Comparison of ENCODE assay signal across 8 cellular contexts in the genomic region with DNA sequence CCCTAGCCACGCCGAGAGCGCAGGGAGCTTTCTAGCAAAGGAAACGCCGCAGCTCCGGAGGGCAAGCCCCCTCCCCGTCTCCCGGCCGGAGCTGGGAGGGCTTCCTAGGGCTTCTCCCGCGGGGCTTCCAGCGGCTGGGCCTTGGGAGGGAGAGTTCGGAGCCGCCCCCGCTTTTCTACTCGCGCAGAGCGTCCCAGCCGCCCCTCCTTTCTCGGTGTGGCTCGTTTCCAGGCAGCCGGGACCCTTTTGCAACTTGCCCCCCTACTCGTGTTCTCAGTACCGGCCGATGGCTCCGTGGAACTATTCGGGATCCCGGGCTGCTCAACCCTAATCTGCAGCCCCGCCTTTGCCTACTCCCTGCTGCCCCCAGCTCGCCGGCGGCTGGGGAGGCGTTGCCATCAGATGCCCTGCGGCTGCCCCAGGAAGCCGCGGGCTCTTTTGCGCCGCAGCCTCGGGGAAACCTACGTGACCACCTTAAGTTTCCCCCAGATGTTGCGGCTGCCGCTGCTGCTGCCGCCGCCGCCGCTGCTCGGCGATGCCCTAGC. TPM values are rescaled to one million over a fixed set of nuclear protein-coding genes. Genes with fewer than 3 reads are reported as not detected.
A peak's percentile ranks its signal among the peaks of the same experiment; 100 is the strongest.
DNase-seq lines count a peak whose midpoint lies in the region; ATAC-seq, FAIRE-seq and TF ChIP-seq lines count a peak whose summit lies in the region.

No MANE protein-coding gene starts in this region.

- H3K27ac Mint-ChIP-seq in activated CD4-positive, alpha-beta T cell treated with anti-CD3 and anti-CD28 coated beads for 36 hours = peak overlapping the region; percentile 94

- peaks cover 23% of the 10 kb centered on the region for H3K36me3 Mint-ChIP-seq in activated CD4-positive, alpha-beta T cell treated with anti-CD3 and anti-CD28 coated beads for 36 hours (ENCODE audit: low read depth)

- POLR2A ChIA-PET in activated CD4-positive, alpha-beta T cell treated with anti-CD3 and anti-CD28 coated beads for 36 hours (lab: Charles Lee) = interaction anchor here (0.6 to 2.9 kb wide), 7 partner anchors 9 to 1110 kb away, joined by 3 to 35 read pairs (median 5); a partner anchor contains a TSS
- POLR2A ChIA-PET in HEK293T (lab: Yijun Ruan, JAX) = interaction anchor here (0.8 to 3.0 kb wide), 6 partner anchors 9 to 255 kb away, joined by 3 to 13 read pairs (median 4); no protein-coding TSS in a partner anchor
- POLR2A ChIA-PET in endothelial cell of umbilical vein (lab: Charles Lee) = interaction anchor here (0.6 to 4.5 kb wide), 4 partner anchors 9 to 698 kb away, joined by 3 to 20 read pairs (median 4); no protein-coding TSS in a partner anchor

- H3K79me2 ChIP-seq in endothelial cell of umbilical vein (ENCODE audit: control insufficient read depth, insufficient read depth, low read length) = no peaks in the 10 kb centered on the region

- intact Hi-C loops in activated CD4-positive, alpha-beta T cell treated with anti-CD3 and anti-CD28 coated beads for 36 hours (cut with DNase I, micrococcal nuclease) = loop anchor here (1.0 to 10.0 kb wide), 10 partner anchors 8 to 1563 kb away; a partner anchor contains a TSS
- intact Hi-C loops in endothelial cell of umbilical vein (cut with micrococcal nuclease) = loop anchor here (1.0 to 10.0 kb wide), 5 partner anchors 8 to 957 kb away; no protein-coding TSS in a partner anchor

- TF ChIP-seq CTCF in endothelial cell of umbilical vein (IDR thresholded peaks at IDR 0.05; ENCODE audit: extremely low read depth in 1 of 2, insufficient read depth in 1 of 2, low read depth in 1 of 2, low read length in 2 of 2) = no peak

- no peaks in the 10 kb centered on the region for H4K20me1 ChIP-seq in endothelial cell of umbilical vein (replicated peaks; ENCODE audit: control insufficient read depth, extremely low read depth, insufficient read depth, low read length)

- FAIRE-seq in endothelial cell of umbilical vein (lab: Jason Lieb, UNC) = no peak

- H3K36me3 ChIP-seq in endothelial cell of umbilical vein (ENCODE audit: control insufficient read depth in 2 of 2, extremely low read depth in 1 of 2, insufficient read depth in 2 of 2, low read length in 2 of 2) = no peaks in the 10 kb centered on the region

- peaks cover 50% of the 10 kb centered on the region for H3K4me1 Mint-ChIP-seq in activated CD4-positive, alpha-beta T cell treated with anti-CD3 and anti-CD28 coated beads for 36 hours

- CTCF ChIA-PET in activated CD4-positive, alpha-beta T cell treated with anti-CD3 and anti-CD28 coated beads for 36 hours (lab: Charles Lee) = interaction anchor here (0.7 to 3.3 kb wide), 13 partner anchors 7 to 1143 kb away, joined by 3 to 34 read pairs (median 5); no protein-coding TSS in a partner anchor
- CTCF ChIA-PET in HEK293T (lab: Yijun Ruan, JAX) = interaction anchor here (1.0 to 1.6 kb wide), 2 partner anchors 33 to 253 kb away, joined by 3 to 4 read pairs; no protein-coding TSS in a partner anchor
- CTCF ChIA-PET in endothelial cell of umbilical vein (lab: Charles Lee) = interaction anchor here (0.7 to 4.2 kb wide), 24 partner anchors 9 to 1807 kb away, joined by 3 to 93 read pairs (median 4); no protein-coding TSS in a partner anchor

- H3K9me3 ChIP-seq in endothelial cell of umbilical vein (replicated peaks; ENCODE audit: control insufficient read depth, insufficient read depth, low read length) = no peaks in the 10 kb centered on the region

- H3K9ac ChIP-seq in endothelial cell of umbilical vein (replicated peaks; ENCODE audit: extremely low read depth, insufficient read depth, low read length) = peak overlapping the region; percentile 96

- H3K4me3 ChIP-seq in endothelial cell of umbilical vein (replicated peaks in 1 of 3; ENCODE audit: insufficient read depth in 1 of 3, low read depth in 1 of 3, low read length in 3 of 3) = peak overlapping the region; percentile 58 to 75 (median 72)

- H3K4me3 Mint-ChIP-seq in activated CD4-positive, alpha-beta T cell treated with anti-CD3 and anti-CD28 coated beads for 36 hours = peak overlapping the region; percentile 85

- dilution Hi-C loops in endothelial cell of umbilical vein (cut with MboI; ENCODE audit: extremely low pct_ligation_motif_present, low sequenced_read_pairs) = no loop called here

- peaks cover 3 to 14% of the 10 kb centered on the region in 2 experiments for H3K27me3 ChIP-seq in endothelial cell of umbilical vein (ENCODE audit: control insufficient read depth in 2 of 2, insufficient read depth in 2 of 2, low read length in 2 of 2)

- peaks cover 14% of the 10 kb centered on the region for H3K4me1 ChIP-seq in endothelial cell of umbilical vein (ENCODE audit: control insufficient read depth, extremely low read depth, insufficient read depth, low read length)

- no peaks in the 10 kb centered on the region for H3K9me3 Mint-ChIP-seq in activated CD4-positive, alpha-beta T cell treated with anti-CD3 and anti-CD28 coated beads for 36 hours (ENCODE audit: low read depth)

- DNase-seq in activated CD4-positive, alpha-beta T cell treated with anti-CD3 and anti-CD28 coated beads for 36 hours = peak; percentile 81
- no peak for DNase-seq in activated CD4-positive, alpha-beta T cell treated with anti-CD3 and anti-CD28 coated beads, Interleukin-2, amount 50 U/mL, for 4 hours
- peak; percentile 35 for DNase-seq in HEK293T (ENCODE audit: extremely low spot score)
- DNase-seq in NCI-H1092 (lab: John Stamatoyannopoulos, UW) = peak; percentile 12
- DNase-seq in activated CD4-positive, alpha-beta T cell treated with anti-CD3 and anti-CD28 coated beads, Interleukin-2, amount 50 U/mL, for 48 hours = peak; percentile 66 to 72
- peak; percentile 75 for DNase-seq in endothelial cell of umbilical vein (ENCODE audit: low read depth, low spot score)
- peak; percentile 60 for DNase-seq in mucosa of gallbladder (ENCODE audit: low spot score)

- H3K4me2 ChIP-seq in endothelial cell of umbilical vein (ENCODE audit: insufficient read depth, low read length) = peak overlapping the region; percentile 91

- no peak for TF ChIP-seq POLR2A in endothelial cell of umbilical vein (IDR thresholded peaks at IDR 0.05; ENCODE audit: low read depth, low read length)

- BruUV-seq in endothelial cell of umbilical vein (replicated peaks; lab: Mats Ljungman, UMichigan) = no TSS peak

- H2AFZ ChIP-seq in endothelial cell of umbilical vein (ENCODE audit: low read depth, low read length) = peak overlapping the region; percentile 85

- peaks cover 8% of the 10 kb centered on the region for H3K27me3 Mint-ChIP-seq in activated CD4-positive, alpha-beta T cell treated with anti-CD3 and anti-CD28 coated beads for 36 hours

- peak; percentile 16 for ATAC-seq in activated CD4-positive, alpha-beta T cell treated with anti-CD3 and anti-CD28 coated beads for 36 hours

- no peaks in the 10 kb centered on the region for H3K9me1 ChIP-seq in endothelial cell of umbilical vein (replicated peaks; ENCODE audit: control insufficient read depth, extremely low read depth, insufficient read depth, low read length)

- H3K27ac ChIP-seq in endothelial cell of umbilical vein (ENCODE audit: insufficient read depth, low read depth, low read length) = peak overlapping the region; percentile 98
- peak overlapping the region; percentile 91 for H3K27ac ChIP-seq in temporal lobe (ENCODE audit: low read depth, low read length)

TF ChIP-seq in HEK293T, 16 proteins besides CTCF, POLR2A, EP300 and RAD21:
- TF ChIP-seq CTBP1 (IDR thresholded peaks at IDR 0.05; ENCODE audit: borderline replicate concordance) (no peak), BHLHE40 (IDR thresholded peaks at IDR 0.05; ENCODE audit: borderline replicate concordance) (no peak)

TF ChIP-seq in endothelial cell of umbilical vein, 7 proteins besides CTCF, POLR2A, EP300 and RAD21:
- TF ChIP-seq, protein P1, sequence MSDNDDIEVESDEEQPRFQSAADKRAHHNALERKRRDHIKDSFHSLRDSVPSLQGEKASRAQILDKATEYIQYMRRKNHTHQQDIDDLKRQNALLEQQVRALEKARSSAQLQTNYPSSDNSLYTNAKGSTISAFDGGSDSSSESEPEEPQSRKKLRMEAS (IDR thresholded peaks at IDR 0.05; ENCODE audit: insufficient read depth, insufficient read length) = no peak
- TF ChIP-seq GATA2 (IDR thresholded peaks at IDR 0.05; ENCODE audit: insufficient read depth, insufficient read length, low read depth, low read length) (no peak), POLR2AphosphoS5 (IDR thresholded peaks at IDR 0.05; ENCODE audit: insufficient read depth, low read depth, low read length) (no peak), FOS (IDR thresholded peaks at IDR 0.05; ENCODE audit: borderline replicate concordance, insufficient read depth, low read length) (no peak), JUN (IDR thresholded peaks at IDR 0.05; ENCODE audit: borderline replicate concordance, insufficient read depth, insufficient read length, low read depth) (no peak), MYC (IDR thresholded peaks at IDR 0.05; ENCODE audit: low read depth, low read length) (no peak), EZH2 (IDR thresholded peaks at IDR 0.05; ENCODE audit: borderline replicate concordance, low read depth, low read length, severe bottlenecking) (no peak)

RNA-seq across cellular contexts. Expression of a gene that starts 1.5 kb away (rescaled TPM):
- 10 to 100 TPM; 19.1 to 23.0 TPM for total RNA-seq in activated CD4-positive, alpha-beta T cell treated with anti-CD3 and anti-CD28 coated beads for 36 hours
- 1.0 and 1.8 TPM in 2 replicates for total RNA-seq in endothelial cell of umbilical vein
- 1.4 and 1.9 TPM in 2 replicates for polyA plus RNA-seq in endothelial cell of umbilical vein
- polyA plus RNA-seq in endothelial cell of umbilical vein (2011; cell fraction: cytosol; rRNA removed) = 1.1 and 1.8 TPM in 2 replicates
- 17.6 and 23.5 TPM in 2 replicates for polyA plus RNA-seq in endothelial cell of umbilical vein (2011; cell fraction: nucleus; rRNA removed)
- polyA plus RNA-seq in endothelial cell of umbilical vein (2012) = 0.70 and 1.1 TPM in 2 replicates
- polyA minus RNA-seq in endothelial cell of umbilical vein = 3.3 and 3.4 TPM in 2 replicates
- polyA minus RNA-seq in endothelial cell of umbilical vein (2011; cell fraction: cytosol; rRNA and poly(A)+ RNA removed) = 8.4 TPM
- polyA minus RNA-seq in endothelial cell of umbilical vein (2011; cell fraction: nucleus; rRNA and poly(A)+ RNA removed) = 19.0 and 32.3 TPM in 2 replicates
- total RNA-seq in mucosa of gallbladder = 11.9 TPM
- total RNA-seq in temporal lobe = 6.1 TPM

Comparison
In these comparisons a context has a peak if more than half of its experiments do, and no peak if none do; other contexts are left out.
1. DNase-seq: peak in activated CD4-positive, alpha-beta T cell treated with anti-CD3 and anti-CD28 coated beads for 36 hours (single experiment), HEK293T (single experiment), NCI-H1092 (single experiment), activated CD4-positive, alpha-beta T cell treated with anti-CD3 and anti-CD28 coated beads, Interleukin-2, amount 50 U/mL, for 48 hours (2 of 2), endothelial cell of umbilical vein (single experiment) and mucosa of gallbladder (single experiment); none in activated CD4-positive, alpha-beta T cell treated with anti-CD3 and anti-CD28 coated beads, Interleukin-2, amount 50 U/mL, for 4 hours (0 of 2).